ENCODE assay signal across 8 cellular contexts in the genomic region with DNA sequence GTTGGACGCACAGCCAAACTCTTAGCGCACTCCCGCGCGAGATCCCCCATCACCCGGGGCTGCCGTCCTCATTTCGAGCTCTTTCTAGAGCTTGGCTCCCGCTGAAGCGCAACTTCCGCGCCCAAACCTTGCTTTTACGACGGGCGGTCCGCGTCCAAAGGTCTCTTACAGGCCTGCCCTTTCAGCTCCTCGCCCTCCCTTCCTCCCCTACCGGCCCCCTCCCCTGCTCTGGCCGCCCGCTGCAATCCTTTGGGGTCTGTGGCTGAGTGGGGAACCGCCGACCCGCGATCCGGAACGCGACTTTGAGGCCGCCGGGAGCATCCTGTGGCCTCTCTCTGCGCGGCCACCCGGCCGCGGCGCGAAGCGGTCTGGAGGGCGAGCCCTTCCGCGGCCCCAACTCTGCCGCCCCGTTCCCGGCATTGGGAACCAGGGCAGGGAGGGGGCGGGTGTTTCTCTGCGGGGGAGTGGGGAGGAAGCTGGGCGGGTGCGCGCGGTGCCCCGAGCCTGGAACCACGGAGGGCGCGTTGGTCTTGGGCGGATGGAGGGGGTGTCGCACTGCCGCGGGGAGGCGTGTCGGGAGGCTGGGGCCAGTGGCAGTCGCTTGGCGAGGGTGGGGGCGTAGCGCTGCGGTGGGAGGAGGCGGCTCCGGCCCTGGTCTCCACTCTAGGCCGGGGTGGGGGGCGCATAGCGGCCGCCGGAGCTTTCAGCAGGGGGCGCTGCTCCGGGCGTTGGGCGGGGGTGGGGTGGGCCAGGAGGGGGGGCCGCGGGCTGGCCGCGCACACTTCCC. TPM values are rescaled to one million over a fixed set of nuclear protein-coding genes. Genes with fewer than 3 reads are reported as not detected.
DNase-seq lines count a peak whose midpoint lies in the region; ATAC-seq and TF ChIP-seq lines count a peak whose summit lies in the region.

A gene (plus strand): TSS at position 781 of the 787 bp plus-strand sequence. CDS start 96 bp downstream, outside the sequence.

- intact Hi-C loops in colonic mucosa (cut with DNase I) = no loop called here

- no peak for TF ChIP-seq EP300 in upper lobe of left lung (IDR thresholded peaks at IDR 0.05)

- ATAC-seq in upper lobe of left lung (ENCODE audit: low FRiP score in 2 of 2) = peak in 1 of 2 donors; percentile 57

- H3K9me3 ChIP-seq in colonic mucosa (no peaks in the 10 kb centered on the region), upper lobe of left lung (peaks cover 0 to 8% (median 0%) of the 10 kb centered on the region in 4 donors)

- H3K36me3 ChIP-seq in colonic mucosa (no peaks in the 10 kb centered on the region), upper lobe of left lung (no peaks in the 10 kb centered on the region)

- peaks cover 10% of the 10 kb centered on the region for H3K4me1 ChIP-seq in colonic mucosa
- peaks cover 26 to 60% (median 36%) of the 10 kb centered on the region in 4 donors for H3K4me1 ChIP-seq in upper lobe of left lung

- H3K9ac ChIP-seq in colonic mucosa (ENCODE audit: low read depth in 2 of 2, low read length in 2 of 2) = peak within 1 kb of the TSS in 1 of 2 donors; percentile 53

- H3K27ac ChIP-seq in colonic mucosa (no peak within 1 kb of the TSS), upper lobe of left lung (no peak within 1 kb of the TSS)

- H3K27me3 ChIP-seq in colonic mucosa (peaks cover 93% of the 10 kb centered on the region), upper lobe of left lung (peaks cover 0 to 67% (median 38%) of the 10 kb centered on the region in 4 donors)

- 1 to 2% methylated on average over 20 to 60 of the region's 80 CpGs for WGBS in upper lobe of left lung, 2 donors

- DNase-seq in NCI-H82 (lab: John Stamatoyannopoulos, UW) (peak; percentile 42), NCI-H82 treated with DMSO at 0.1 percent for 48 hours (lab: John Stamatoyannopoulos, UW; ENCODE audit: unreplicated experiment) (no peak), Kasumi-1 (lab: John Stamatoyannopoulos, UW) (peak; percentile 14), colonic mucosa (peak; percentile 59), lung microvascular endothelial cell (ENCODE audit: low read depth in 2 of 2) (peak; percentile 41 to 79), upper lobe of left lung (peak in 1 of 2 donors; percentile 88), T1000 (lab: John Stamatoyannopoulos, UW) (no peak), RKO (ENCODE audit: low spot score) (no peak)

- H3K4me3 ChIP-seq in colonic mucosa = peak within 1 kb of the TSS; percentile 38
- peak within 1 kb of the TSS; percentile 10 to 52 (median 46) for H3K4me3 ChIP-seq in upper lobe of left lung

- TF ChIP-seq CTCF in colonic mucosa (IDR thresholded peaks at IDR 0.05) (no peak), upper lobe of left lung (IDR thresholded peaks at IDR 0.05) (no peak)

- no peak for TF ChIP-seq POLR2A in upper lobe of left lung (IDR thresholded peaks at IDR 0.05)

RNA-seq across cellular contexts. Expression of the gene that starts here (rescaled TPM):
- total RNA-seq in colonic mucosa = under 1 TPM; 0.05 to 0.11 TPM
- total RNA-seq in lung microvascular endothelial cell = 2.8 and 19.6 TPM in 2 replicates
- total RNA-seq in upper lobe of left lung = 1 to 10 TPM in 1 of 6 donors, under 1 TPM in 5; under 0.01 to 1.8 (median 0.44) TPM

Comparison
In these comparisons a context has a peak if more than half of its experiments do, and no peak if none do; other contexts are left out.
1. DNase-seq: peak in NCI-H82 (single experiment), Kasumi-1 (2 of 2) and lung microvascular endothelial cell (2 of 2); none in NCI-H82 treated with DMSO at 0.1 percent for 48 hours (single experiment), T1000 (single experiment) and RKO (single experiment).
2. Peak in DNase-seq and H3K4me3 ChIP-seq in colonic mucosa; RNA of the gene not detected or under 1 TPM.